28 cellular contexts compared by ENCODE assay signal in the genomic region with DNA sequence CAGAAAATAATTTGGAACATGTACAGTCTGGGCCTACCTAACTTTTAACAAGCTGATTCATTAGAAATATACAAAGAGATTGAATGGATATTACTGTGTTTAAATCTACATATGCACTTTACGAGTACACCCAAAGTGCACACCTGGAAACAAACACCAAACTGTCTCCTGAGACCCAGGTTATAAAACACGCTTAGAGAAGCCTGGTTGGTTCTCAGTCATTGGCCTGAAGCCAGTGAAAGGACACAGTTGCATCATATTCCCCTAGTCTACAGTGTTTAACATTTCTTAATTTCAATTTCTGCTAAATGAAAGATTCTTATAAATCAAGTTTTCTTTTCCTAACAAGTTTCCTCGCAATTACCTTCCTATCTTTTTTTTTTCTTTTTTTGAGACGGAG.
"Had no signal": no experiment of that assay in that cellular context is flagged by ENCODE, and none has a peak within 500 bp of the region (broad histone marks: within the 10 kb centered on the region; RNA-seq: fewer than 3 reads in every experiment).

No MANE protein-coding gene starts in this region.

- H3K4me1 ChIP-seq: ascending aorta, body of pancreas had no signal

- DNase-seq: activated CD4-positive, alpha-beta memory T cell treated with anti-CD3 and anti-CD28 coated beads for 36 hours; activated CD4-positive, alpha-beta T cell treated with anti-CD3 and anti-CD28 coated beads, Interleukin-2, amount 10 ng/mL, durations not matched to agents 7 days and 5 days; activated CD4-positive, CD25-positive, alpha-beta regulatory T cell; activated CD8-positive, alpha-beta memory T cell treated with anti-CD3 and anti-CD28 coated beads for 24 hours; activated naive CD4-positive, alpha-beta T cell treated with anti-CD3 and anti-CD28 coated beads, Interleukin-2, amount 50 U/mL, for 16 hours; activated naive CD8-positive, alpha-beta T cell treated with anti-CD3 and anti-CD28 coated beads, Interleukin-2, amount 10 ng/mL, durations not matched to agents 7 days and 5 days; activated T-cell treated with anti-CD3 and anti-CD28 coated beads, Interleukin-2, amount 50 U/mL, for 48 hours; body of pancreas; central memory CD4-positive, alpha-beta T cell; MM.1S; NCI-H1105; NCI-H1436 treated with DMSO at 0.1 percent for 48 hours; NCI-H187; NCI-H2081; NCI-H226; NCI-H82; OCI-M1; RPMI8226; T-cell; T-helper 2 cell; T1000 had no signal

- H3K27me3 ChIP-seq: ascending aorta, body of pancreas had no signal

- H3K9me3 ChIP-seq: ascending aorta, body of pancreas had no signal

- H3K4me3 ChIP-seq: ascending aorta, body of pancreas, SK-N-MC had no signal

- H3K4me2 ChIP-seq: KMS-11 had no signal

- FAIRE-seq: bronchial epithelial cell had no signal

- H3K27ac ChIP-seq: ascending aorta, body of pancreas, KMS-11, SK-N-MC, VCaP had no signal

- ATAC-seq: body of pancreas, Panc1, Right ventricle myocardium inferior, T-cell had no signal

- H3K9ac ChIP-seq: KMS-11 had no signal
